ENCODE assay signal across 8 cellular contexts in the genomic region with DNA sequence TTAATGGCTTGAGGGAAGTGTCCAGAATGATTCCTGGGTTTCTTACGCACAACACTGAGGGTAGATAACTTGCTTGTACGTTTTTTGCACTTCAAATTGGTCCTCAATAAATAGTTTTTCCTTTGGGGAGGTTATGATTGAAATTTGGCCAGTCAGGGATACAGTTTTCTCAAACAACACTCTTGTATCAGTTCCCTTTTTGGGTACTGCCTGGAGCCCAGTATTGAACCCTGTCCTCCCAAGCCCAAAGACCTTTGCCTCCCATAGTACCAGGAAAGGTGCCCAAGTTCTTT. TPM values are rescaled to one million over a fixed set of nuclear protein-coding genes. Genes with fewer than 3 reads are reported as not detected.
A peak's percentile ranks its signal among the peaks of the same experiment; 100 is the strongest.
DNase-seq lines count a peak whose midpoint lies in the region; ATAC-seq and TF ChIP-seq lines count a peak whose summit lies in the region.

No MANE protein-coding gene starts in this region.

- no peak for TF ChIP-seq EP300 in gastroesophageal sphincter (IDR thresholded peaks at IDR 0.05)

- 43 to 53% methylated on average over 2 of the region's 2 CpGs for WGBS in GM23248 (ENCODE audit: low coverage in 1 of 2, low lambda C conversion rate in 2 of 2, missing lambda C conversion rate in 2 of 2), 2 experiments
- WGBS in gastroesophageal sphincter (ENCODE audit: low coverage in 1 of 2), 2 donors = 50 to 53% methylated on average over 2 of the region's 2 CpGs

- H4K20me1 ChIP-seq in GM23248 (ENCODE audit: insufficient read depth) = no peaks in the 10 kb centered on the region

- in situ Hi-C loops in GM23248 (cut with MboI) = no loop called here

- H3K9ac ChIP-seq in GM23248 = peak overlapping the region; percentile 90
- peak overlapping the region; percentile 93 to 95 (median 94) for H3K9ac ChIP-seq in skeletal muscle tissue (ENCODE audit: low read depth in 1 of 3, low read length in 3 of 3)

- H3K36me3 ChIP-seq in GM23248 (ENCODE audit: low read depth) (no peaks in the 10 kb centered on the region), gastroesophageal sphincter (no peaks in the 10 kb centered on the region), skeletal muscle tissue (ENCODE audit: control insufficient read depth in 3 of 3, insufficient read depth in 3 of 3, low read length in 3 of 3) (peaks cover 0 to 2% (median 0%) of the 10 kb centered on the region in 3 donors)

- H3K4me2 ChIP-seq in GM23248 (ENCODE audit: unreplicated experiment) = peak overlapping the region; percentile 95

- no peaks in the 10 kb centered on the region for H3K27me3 ChIP-seq in GM23248 (replicated peaks; ENCODE audit: insufficient read depth)
- no peaks in the 10 kb centered on the region for H3K27me3 ChIP-seq in gastroesophageal sphincter
- no peaks in the 10 kb centered on the region for H3K27me3 ChIP-seq in skeletal muscle tissue (ENCODE audit: control insufficient read depth in 3 of 3, insufficient read depth in 3 of 3, low read length in 3 of 3)

- peak overlapping the region; percentile 97 for H2AFZ ChIP-seq in GM23248

- peaks cover 36% of the 10 kb centered on the region for H3K79me2 ChIP-seq in GM23248 (ENCODE audit: insufficient read depth)

- peak overlapping the region; percentile 96 for H3K4me3 ChIP-seq in GM23248
- peak overlapping the region; percentile 88 for H3K4me3 ChIP-seq in WI38 (ENCODE audit: low read depth, low read length)
- H3K4me3 ChIP-seq in gastroesophageal sphincter = peak overlapping the region; percentile 58 to 94
- peak overlapping the region; percentile 85 to 96 (median 88) for H3K4me3 ChIP-seq in skeletal muscle tissue (ENCODE audit: low read length in 3 of 3)

- H3K9me2 ChIP-seq in GM23248 (ENCODE audit: insufficient read depth) = no peaks in the 10 kb centered on the region

- no peak for ATAC-seq in gastroesophageal sphincter

- TF ChIP-seq CTCF in WI38 (IDR thresholded peaks at IDR 0.05; ENCODE audit: low read depth, low read length) = no peak
- TF ChIP-seq CTCF in gastroesophageal sphincter (IDR thresholded peaks at IDR 0.05) = no peak

- DNase-seq in GM23248 = no peak
- DNase-seq in DMS153 treated with DMSO at 0.1 percent for 48 hours (lab: John Stamatoyannopoulos, UW; ENCODE audit: unreplicated experiment) = no peak
- no peak for DNase-seq in T1000 (lab: John Stamatoyannopoulos, UW)
- no peak for DNase-seq in stimulated activated CD4-positive, alpha-beta T cell treated with anti-CD3 and anti-CD28 coated beads, Interleukin-12 subunit alpha, Interleukin-12 subunit beta, amount 100 ng/mL, for 4 hours
- DNase-seq in hippocampal formation (lab: John Stamatoyannopoulos, UW) = no peak

- peaks cover 11% of the 10 kb centered on the region for H3F3A ChIP-seq in GM23248 (ENCODE audit: insufficient read depth)

- no peak for TF ChIP-seq POLR2A in gastroesophageal sphincter (IDR thresholded peaks at IDR 0.05)

- H3K4me1 ChIP-seq in GM23248 (ENCODE audit: insufficient read depth) (peaks cover 7% of the 10 kb centered on the region), gastroesophageal sphincter (peaks cover 0 to 38% (median 9%) of the 10 kb centered on the region in 3 donors), skeletal muscle tissue (ENCODE audit: control insufficient read depth in 3 of 3, insufficient read depth in 3 of 3, low read length in 3 of 3) (peaks cover 7 to 12% (median 9%) of the 10 kb centered on the region in 3 donors)

- H3K9me3 ChIP-seq in GM23248 (ENCODE audit: low read depth) (no peaks in the 10 kb centered on the region), gastroesophageal sphincter (no peaks in the 10 kb centered on the region), skeletal muscle tissue (ENCODE audit: control insufficient read depth in 3 of 3, low read length in 3 of 3) (no peaks in the 10 kb centered on the region)

- H3K27ac ChIP-seq in GM23248 (peak overlapping the region; percentile 82), gastroesophageal sphincter (peak overlapping the region; percentile 80 to 97 (median 94)), skeletal muscle tissue (ENCODE audit: low read depth, low read length) (peak overlapping the region; percentile 88)

RNA-seq across cellular contexts. Expression of a gene that starts 0.4 kb away (rescaled TPM):
- 3.0 and 5.2 TPM in 2 replicates for total RNA-seq in GM23248 (2014; rRNA removed; shearing (Covaris generic))
- polyA plus RNA-seq in GM23248 (2016; fragmentation: Nextera tagmentation; extraction: Ambion mirVana) = 14.3 and 14.7 TPM in 2 replicates
- total RNA-seq in gastroesophageal sphincter (10 to 100 TPM; 20.3 to 32.2 (median 27.0) TPM), skeletal muscle tissue (5.2 TPM)

RNA-seq across cellular contexts. Expression of a gene that starts 40.3 kb away (rescaled TPM):
- 8.1 and 10.9 TPM in 2 replicates for total RNA-seq in GM23248 (2014; rRNA removed; shearing (Covaris generic))
- 11.6 and 12.4 TPM in 2 replicates for polyA plus RNA-seq in GM23248 (2016; fragmentation: Nextera tagmentation; extraction: Ambion mirVana)
- 10 to 100 TPM in 3 of 4 donors, 1 to 10 TPM in 1; 8.5 to 21.0 (median 18.2) TPM for total RNA-seq in gastroesophageal sphincter
- total RNA-seq in skeletal muscle tissue = 20.9 TPM
